33 cellular contexts compared by ENCODE assay signal in the genomic region with DNA sequence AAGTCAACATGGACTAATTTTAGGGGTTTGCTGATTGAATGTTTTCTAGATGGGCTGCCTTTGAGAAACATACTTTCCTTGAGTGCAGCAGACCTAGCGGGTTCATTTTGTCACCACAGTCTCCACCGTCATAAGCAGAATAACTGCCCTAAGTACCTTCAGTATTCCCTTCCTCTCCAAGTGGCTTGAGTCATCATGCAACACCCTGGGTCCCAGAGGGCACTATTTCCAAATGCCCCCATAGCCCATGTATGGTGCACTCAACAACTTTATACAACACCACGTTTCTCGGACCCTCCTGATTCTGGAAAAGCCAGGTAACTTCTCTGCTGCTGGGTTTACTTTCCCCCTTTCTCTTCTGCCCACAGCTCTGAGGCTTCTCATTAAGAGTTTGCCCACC.
A peak's percentile ranks its signal among the peaks of the same experiment; 100 is the strongest.
DNase-seq lines count a peak whose midpoint lies in the region; TF ChIP-seq lines count a peak whose summit lies in the region.
"Had no signal": no experiment of that assay in that cellular context is flagged by ENCODE, and none has a peak within 500 bp of the region (broad histone marks: within the 10 kb centered on the region; RNA-seq: fewer than 3 reads in every experiment).

No MANE protein-coding gene starts in this region.

- H3K36me3 Mint-ChIP-seq in MCF 10A (ENCODE audit: insufficient read depth, unreplicated experiment): no peaks in the 10 kb centered on the region
- H3K36me3 Mint-ChIP-seq in activated naive CD4-positive, alpha-beta T cell treated with anti-CD3 and anti-CD28 coated beads, Interleukin-2, amount 10 ng/mL, durations not matched to agents 7 days and 5 days: no peaks in the 10 kb centered on the region
- H3K36me3 Mint-ChIP-seq: CD14-positive monocyte; CD4-positive, alpha-beta memory T cell; CD4-positive, CD25-positive, alpha-beta regulatory T cell; CD8-positive, alpha-beta memory T cell; CD8-positive, alpha-beta T cell had no signal

- H3K18ac ChIP-seq in trophoblast cell (ENCODE audit: low read length): no peak overlapping the region

- CTCF ChIA-PET in MCF 10A (lab: Yijun Ruan, JAX) (interaction anchor here (0.6 kb wide), 1 partner anchor 362 kb away, joined by 4 read pairs; the partner anchor contains the start of gene C3orf33), mammary epithelial cell (lab: Charles Lee; ENCODE audit: low non-redundant PET) (no interaction called here)
- CTCF ChIA-PET in activated naive CD4-positive, alpha-beta T cell treated with anti-CD3 and anti-CD28 coated beads, Interleukin-2, amount 10 ng/mL, durations not matched to agents 7 days and 5 days (lab: Charles Lee): no interaction called here

- H3K14ac ChIP-seq in trophoblast cell (ENCODE audit: low read length): no peak overlapping the region

- BruUV-seq in MCF 10A (replicated peaks; lab: Mats Ljungman, UMichigan) (no TSS peak), mammary epithelial cell (replicated peaks; lab: Mats Ljungman, UMichigan) (no TSS peak)

- H3K9me3 Mint-ChIP-seq in MCF 10A (ENCODE audit: unreplicated experiment): no peaks in the 10 kb centered on the region
- no peaks in the 10 kb centered on the region for H3K9me3 Mint-ChIP-seq in activated naive CD4-positive, alpha-beta T cell treated with anti-CD3 and anti-CD28 coated beads, Interleukin-2, amount 10 ng/mL, durations not matched to agents 7 days and 5 days
- H3K9me3 Mint-ChIP-seq: CD4-positive, alpha-beta T cell; CD8-positive, alpha-beta T cell had no signal

- WGBS in mammary epithelial cell (ENCODE audit: low coverage, missing lambda C conversion rate): 89% methylated on average over 4 of the region's 4 CpGs
- WGBS in esophagus muscularis mucosa: 94% methylated on average over 4 of the region's 4 CpGs
- WGBS in trophoblast cell (ENCODE audit: extremely low coverage, insufficient coverage, insufficient read length): no CpG with 5 or more reads among the region's 4 CpGs

- H3K79me1 ChIP-seq in trophoblast cell (ENCODE audit: low read length): no peaks in the 10 kb centered on the region

- H3K23ac ChIP-seq in trophoblast cell (ENCODE audit: low read length): no peak overlapping the region

- no peak for DNase-seq in MCF 10A (ENCODE audit: unreplicated experiment)
- DNase-seq in mammary epithelial cell: no peak
- DNase-seq in esophagus muscularis mucosa (ENCODE audit: extremely low spot score): peak; percentile 68
- peak; percentile 34 to 59 for DNase-seq in trophoblast cell
- no peak for DNase-seq in activated naive CD4-positive, alpha-beta T cell treated with anti-CD3 and anti-CD28 coated beads, Interleukin-2, amount 10 ng/mL, durations not matched to agents 7 days and 5 days
- no peak for DNase-seq in pons (ENCODE audit: low spot score)
- DNase-seq: 8988T; ACHN; AML-193; BE2C; C1 segment of cervical spinal cord; Caco-2; Calu3; CD4-positive, alpha-beta memory T cell; CD4-positive, alpha-beta T cell; CD4-positive, CD25-positive, alpha-beta regulatory T cell; CD8-positive, alpha-beta memory T cell; CD8-positive, alpha-beta T cell; COR-L47; DMS 273 treated with DMSO at 0.1 percent for 48 hours; DMS153; DMS53; DMS79; DMS79 treated with DMSO at 0.1 percent for 48 hours; DND-41; EL had no signal

- H3K4me3 Mint-ChIP-seq in MCF 10A (ENCODE audit: unreplicated experiment): no peak overlapping the region
- no peak overlapping the region for H3K4me3 Mint-ChIP-seq in activated naive CD4-positive, alpha-beta T cell treated with anti-CD3 and anti-CD28 coated beads, Interleukin-2, amount 10 ng/mL, durations not matched to agents 7 days and 5 days
- H3K4me3 Mint-ChIP-seq: B cell; CD14-positive monocyte; CD4-positive, alpha-beta T cell; CD4-positive, CD25-positive, alpha-beta regulatory T cell; CD8-positive, alpha-beta memory T cell; CD8-positive, alpha-beta T cell had no signal

- no peak overlapping the region for H3K4ac ChIP-seq in trophoblast cell (ENCODE audit: low read depth, low read length)

- no peak for TF ChIP-seq POLR2A in esophagus muscularis mucosa (IDR thresholded peaks at IDR 0.05; ENCODE audit: low read depth)

- H2BK12ac ChIP-seq in trophoblast cell (ENCODE audit: low read length): no peak overlapping the region

- no peaks in the 10 kb centered on the region for H3K9me3 ChIP-seq in mammary epithelial cell (replicated peaks; ENCODE audit: insufficient read depth, low read length)
- H3K9me3 ChIP-seq in esophagus muscularis mucosa: no peaks in the 10 kb centered on the region
- H3K9me3 ChIP-seq in trophoblast cell (ENCODE audit: insufficient read depth, low read depth, low read length): no peaks in the 10 kb centered on the region
- H3K9me3 ChIP-seq: A549; BE2C; BLaER1; BLaER1 treated with 17β-estradiol and CSF1 and Interleukin-3, amounts not matched to agents 10 nM and 100 nM; Caco-2 had no signal

- in situ Hi-C loops in mammary epithelial cell (cut with MboI; ENCODE audit: low sequenced_read_pairs in 2 of 2): no loop called here

- H3K27ac ChIP-seq in mammary epithelial cell (ENCODE audit: insufficient read depth, low read depth, low read length) (no peak overlapping the region), esophagus muscularis mucosa (replicated peaks in 1 of 4) (no peak overlapping the region), trophoblast cell (ENCODE audit: low read depth, low read length) (no peak overlapping the region)
- H3K27ac ChIP-seq: 22Rv1; A549; BLaER1; BLaER1 treated with 17β-estradiol and CSF1 and Interleukin-3, amounts not matched to agents 10 nM and 100 nM; C4-2B had no signal

- H3K4me2 ChIP-seq in mammary epithelial cell (ENCODE audit: insufficient read depth, low read depth, low read length) (no peak overlapping the region), trophoblast cell (ENCODE audit: low read length) (no peak overlapping the region)
- H3K4me2 ChIP-seq: A549; BLaER1; BLaER1 treated with 17β-estradiol and CSF1 and Interleukin-3, amounts not matched to agents 10 nM and 100 nM had no signal

- no peak overlapping the region for H4K12ac ChIP-seq in trophoblast cell (ENCODE audit: low read depth, low read length)

- H3K4me3 ChIP-seq in mammary epithelial cell (replicated peaks in 1 of 3; ENCODE audit: insufficient read depth in 1 of 3, low read depth in 2 of 3, low read length in 3 of 3) (no peak overlapping the region), esophagus muscularis mucosa (no peak overlapping the region), trophoblast cell (ENCODE audit: low read depth, low read length) (no peak overlapping the region)
- H3K4me3 ChIP-seq: A549; BLaER1; BLaER1 treated with 17β-estradiol and CSF1 and Interleukin-3, amounts not matched to agents 10 nM and 100 nM had no signal

- H3K27ac Mint-ChIP-seq in MCF 10A (ENCODE audit: low read depth, unreplicated experiment): peak overlapping the region; percentile 17
- no peak overlapping the region for H3K27ac Mint-ChIP-seq in activated naive CD4-positive, alpha-beta T cell treated with anti-CD3 and anti-CD28 coated beads, Interleukin-2, amount 10 ng/mL, durations not matched to agents 7 days and 5 days
- H3K27ac Mint-ChIP-seq: B cell; CD14-positive monocyte; CD4-positive, alpha-beta memory T cell; CD4-positive, alpha-beta T cell; CD4-positive, CD25-positive, alpha-beta regulatory T cell; CD8-positive, alpha-beta memory T cell; CD8-positive, alpha-beta T cell had no signal

- H3K36me3 ChIP-seq in mammary epithelial cell (ENCODE audit: insufficient read depth, low read length) (no peaks in the 10 kb centered on the region), esophagus muscularis mucosa (no peaks in the 10 kb centered on the region), trophoblast cell (ENCODE audit: control insufficient read depth in 1 of 2, insufficient read depth in 2 of 2, low read length in 2 of 2) (no peaks in the 10 kb centered on the region)
- H3K36me3 ChIP-seq: BE2C; BLaER1; BLaER1 treated with 17β-estradiol and CSF1 and Interleukin-3, amounts not matched to agents 10 nM and 100 nM had no signal

- no peaks in the 10 kb centered on the region for H3K27me3 ChIP-seq in mammary epithelial cell (ENCODE audit: insufficient read depth, low read length)
- no peaks in the 10 kb centered on the region for H3K27me3 ChIP-seq in esophagus muscularis mucosa
- H3K27me3 ChIP-seq in trophoblast cell (ENCODE audit: insufficient read depth, low read length): no peaks in the 10 kb centered on the region
- H3K27me3 ChIP-seq: BE2C; BLaER1; BLaER1 treated with 17β-estradiol and CSF1 and Interleukin-3, amounts not matched to agents 10 nM and 100 nM had no signal

- no peak for TF ChIP-seq CTCF in MCF 10A (IDR thresholded peaks at IDR 0.05; ENCODE audit: unreplicated experiment)
- TF ChIP-seq CTCF in mammary epithelial cell (conservative IDR thresholded peaks at IDR 0.05 in 1 of 2, IDR thresholded peaks at IDR 0.05 in 1 of 2; ENCODE audit: extremely low read depth in 1 of 2, insufficient read depth in 1 of 2, low read depth in 1 of 2, low read length in 2 of 2): no peak
- no peak for TF ChIP-seq CTCF in esophagus muscularis mucosa (IDR thresholded peaks at IDR 0.05)

- POLR2A ChIA-PET in MCF 10A (lab: Yijun Ruan, JAX): no interaction called here

- H3K4me1 Mint-ChIP-seq in MCF 10A (ENCODE audit: insufficient read depth, unreplicated experiment): no peaks in the 10 kb centered on the region
- H3K4me1 Mint-ChIP-seq in activated naive CD4-positive, alpha-beta T cell treated with anti-CD3 and anti-CD28 coated beads, Interleukin-2, amount 10 ng/mL, durations not matched to agents 7 days and 5 days: no peaks in the 10 kb centered on the region
- H3K4me1 Mint-ChIP-seq: B cell; CD14-positive monocyte; CD4-positive, alpha-beta memory T cell; CD4-positive, CD25-positive, alpha-beta regulatory T cell; CD8-positive, alpha-beta memory T cell had no signal

- intact Hi-C loops in MCF 10A (cut with micrococcal nuclease) (no loop called here), mammary epithelial cell (cut with micrococcal nuclease) (no loop called here), esophagus muscularis mucosa (cut with DNase I) (no loop called here)

- H2BK5ac ChIP-seq in trophoblast cell (ENCODE audit: low read depth, low read length, poor library complexity): no peak overlapping the region

- no peak overlapping the region for H3K9ac ChIP-seq in mammary epithelial cell (ENCODE audit: insufficient read depth, low read length)
- H3K9ac ChIP-seq in trophoblast cell (ENCODE audit: low read length): no peak overlapping the region
- H3K9ac ChIP-seq: BLaER1; BLaER1 treated with 17β-estradiol and CSF1 and Interleukin-3, amounts not matched to agents 10 nM and 100 nM had no signal

- no peak for TF ChIP-seq EP300 in esophagus muscularis mucosa (IDR thresholded peaks at IDR 0.05)

- H3K4me1 ChIP-seq in mammary epithelial cell (ENCODE audit: insufficient read depth, low read length) (no peaks in the 10 kb centered on the region), esophagus muscularis mucosa (no peaks in the 10 kb centered on the region), trophoblast cell (ENCODE audit: control insufficient read depth in 1 of 2, insufficient read depth in 2 of 2, low read length in 2 of 2) (no peaks in the 10 kb centered on the region)
- H3K4me1 ChIP-seq: BE2C; BLaER1; BLaER1 treated with 17β-estradiol and CSF1 and Interleukin-3, amounts not matched to agents 10 nM and 100 nM; Caco-2 had no signal

- H3K79me2 ChIP-seq in mammary epithelial cell (ENCODE audit: insufficient read depth, low read length) (no peaks in the 10 kb centered on the region), trophoblast cell (ENCODE audit: control insufficient read depth, insufficient read depth, low read length, poor library complexity) (no peaks in the 10 kb centered on the region)

- H2BK120ac ChIP-seq in trophoblast cell (ENCODE audit: insufficient read depth, low read length, poor library complexity): no peak overlapping the region

- H4K20me1 ChIP-seq in mammary epithelial cell (ENCODE audit: insufficient read depth, low read length): no peaks in the 10 kb centered on the region
- H4K20me1 ChIP-seq: BLaER1; BLaER1 treated with 17β-estradiol and CSF1 and Interleukin-3, amounts not matched to agents 10 nM and 100 nM had no signal

- H4K91ac ChIP-seq in trophoblast cell (ENCODE audit: low read depth, low read length): no peak overlapping the region

- no peak overlapping the region for H2AFZ ChIP-seq in mammary epithelial cell (ENCODE audit: low read depth, low read length)
- no peak overlapping the region for H2AFZ ChIP-seq in trophoblast cell (ENCODE audit: insufficient read depth, low read length, poor library complexity)

- no peak overlapping the region for H2AK5ac ChIP-seq in trophoblast cell (ENCODE audit: low read length)

- dilution Hi-C loops in mammary epithelial cell (cut with HindIII; ENCODE audit: low sequenced_read_pairs): no loop called here

- H3K27me3 Mint-ChIP-seq in MCF 10A (ENCODE audit: insufficient read depth, unreplicated experiment): no peaks in the 10 kb centered on the region
- no peaks in the 10 kb centered on the region for H3K27me3 Mint-ChIP-seq in activated naive CD4-positive, alpha-beta T cell treated with anti-CD3 and anti-CD28 coated beads, Interleukin-2, amount 10 ng/mL, durations not matched to agents 7 days and 5 days
- H3K27me3 Mint-ChIP-seq: B cell; CD4-positive, alpha-beta memory T cell; CD4-positive, alpha-beta T cell; CD4-positive, CD25-positive, alpha-beta regulatory T cell; CD8-positive, alpha-beta memory T cell had no signal

- H4K8ac ChIP-seq in trophoblast cell (ENCODE audit: low read depth, low read length): no peak overlapping the region

Comparison
In these comparisons a context has a peak if more than half of its experiments do, and no peak if none do; other contexts are left out.
1. DNase-seq: peak in esophagus muscularis mucosa (single experiment) and trophoblast cell (2 of 2); none in MCF 10A (single experiment), mammary epithelial cell (single experiment), activated naive CD4-positive, alpha-beta T cell treated with anti-CD3 and anti-CD28 coated beads, Interleukin-2, amount 10 ng/mL, durations not matched to agents 7 days and 5 days (single experiment) and pons (single experiment).